9 cellular contexts compared by ENCODE assay signal in genomic region chr11:68750197-68750987, GRCh38. TPM values are rescaled to one million over a fixed set of nuclear protein-coding genes. Genes with fewer than 3 reads are reported as not detected.
DNase-seq lines count a peak whose midpoint lies in the region; ATAC-seq, FAIRE-seq and TF ChIP-seq lines count a peak whose summit lies in the region.
"Had no signal": no experiment of that assay in that cellular context is flagged by ENCODE, and none has a peak within 500 bp of the region (broad histone marks: within the 10 kb centered on the region; RNA-seq: fewer than 3 reads in every experiment).

No MANE protein-coding gene starts in this region.

- H3K9me1 ChIP-seq in endothelial cell of umbilical vein (replicated peaks; ENCODE audit: control insufficient read depth, extremely low read depth, insufficient read depth, low read length): no peaks in the 10 kb centered on the region

- FAIRE-seq in endothelial cell of umbilical vein (lab: Jason Lieb, UNC): no peak

- H3K27ac ChIP-seq in HL-60 (replicated peaks) (peak overlapping the region; percentile 55), VCaP (peak overlapping the region; percentile 82), endothelial cell of umbilical vein (ENCODE audit: insufficient read depth, low read depth, low read length) (no peak overlapping the region), psoas muscle (no peak overlapping the region)

- peak overlapping the region; percentile 39 for H3K4me3 ChIP-seq in HL-60 (replicated peaks; ENCODE audit: insufficient read depth, low read length)
- H3K4me3 ChIP-seq in endothelial cell of umbilical vein (replicated peaks in 1 of 3; ENCODE audit: insufficient read depth in 1 of 3, low read depth in 1 of 3, low read length in 3 of 3): no peak overlapping the region
- peak overlapping the region; percentile 4 for H3K4me3 ChIP-seq in psoas muscle

- no peaks in the 10 kb centered on the region for H3K27me3 ChIP-seq in HL-60 (ENCODE audit: insufficient read depth, poor library complexity, severe bottlenecking)
- no peaks in the 10 kb centered on the region for H3K27me3 ChIP-seq in endothelial cell of umbilical vein (ENCODE audit: control insufficient read depth in 2 of 2, insufficient read depth in 2 of 2, low read length in 2 of 2)
- H3K27me3 ChIP-seq in psoas muscle (ENCODE audit: insufficient read depth in 3 of 3, low read length in 2 of 3): peaks cover 0 to 29% (median 4%) of the 10 kb centered on the region in 3 donors

- dilution Hi-C loops in endothelial cell of umbilical vein (cut with MboI; ENCODE audit: extremely low pct_ligation_motif_present, low sequenced_read_pairs): no loop called here

- H4K20me1 ChIP-seq in endothelial cell of umbilical vein (replicated peaks; ENCODE audit: control insufficient read depth, extremely low read depth, insufficient read depth, low read length): no peaks in the 10 kb centered on the region

- DNase-seq in HL-60 (ENCODE audit: low read depth in 1 of 2, low spot score in 1 of 2) (no peak), endothelial cell of umbilical vein (ENCODE audit: low read depth, low spot score) (no peak), psoas muscle (peak; percentile 25 to 57), COLO668 (lab: John Stamatoyannopoulos, UW; ENCODE audit: unreplicated experiment) (no peak), NCI-H524 (lab: John Stamatoyannopoulos, UW) (no peak), NCI-H345 treated with DMSO at 0.1 percent for 48 hours (lab: John Stamatoyannopoulos, UW; ENCODE audit: unreplicated experiment) (no peak)

- peak overlapping the region; percentile 39 for H2AFZ ChIP-seq in endothelial cell of umbilical vein (ENCODE audit: low read depth, low read length)

- no TSS peak for BruUV-seq in endothelial cell of umbilical vein (replicated peaks; lab: Mats Ljungman, UMichigan)

- 18 to 23% (median 21%) methylated on average over 54 to 74 of the region's 74 CpGs for WGBS in psoas muscle, 3 donors

- ATAC-seq in psoas muscle: peak in 1 of 4 donors; percentile 21
- no peak for ATAC-seq in GM21619 (IDR thresholded peaks at IDR 0.05; ENCODE audit: unreplicated experiment)

- POLR2A ChIA-PET in endothelial cell of umbilical vein (lab: Charles Lee): interaction anchor here (0.6 kb wide), 1 partner anchor 28 kb away, joined by 3 read pairs; no protein-coding TSS in a partner anchor

- TF ChIP-seq POLR2A in endothelial cell of umbilical vein (IDR thresholded peaks at IDR 0.05; ENCODE audit: low read depth, low read length): no peak

- intact Hi-C loops in endothelial cell of umbilical vein (cut with micrococcal nuclease): no loop called here
- intact Hi-C loops in psoas muscle (cut with DNase I): no loop called here

- TF ChIP-seq CTCF in HL-60 (IDR thresholded peaks at IDR 0.05; ENCODE audit: insufficient read depth, low read length) (no peak), VCaP (conservative IDR thresholded peaks at IDR 0.05) (no peak), endothelial cell of umbilical vein (IDR thresholded peaks at IDR 0.05; ENCODE audit: extremely low read depth in 1 of 2, insufficient read depth in 1 of 2, low read depth in 1 of 2, low read length in 2 of 2) (no peak), psoas muscle (IDR thresholded peaks at IDR 0.05) (no peak)

- peak overlapping the region; percentile 64 for H3K4me2 ChIP-seq in endothelial cell of umbilical vein (ENCODE audit: insufficient read depth, low read length)

- no peaks in the 10 kb centered on the region for H3K79me2 ChIP-seq in endothelial cell of umbilical vein (ENCODE audit: control insufficient read depth, insufficient read depth, low read length)

- CTCF ChIA-PET in endothelial cell of umbilical vein (lab: Charles Lee): interaction anchor here (1.2 to 2.0 kb wide), 4 partner anchors 33 to 118 kb away, joined by 3 to 6 read pairs (median 4); no protein-coding TSS in a partner anchor

- H3K36me3 ChIP-seq in endothelial cell of umbilical vein (ENCODE audit: control insufficient read depth in 2 of 2, extremely low read depth in 1 of 2, insufficient read depth in 2 of 2, low read length in 2 of 2) (no peaks in the 10 kb centered on the region), psoas muscle (ENCODE audit: insufficient read depth in 1 of 2, low read depth in 1 of 2) (peaks cover 0 to 9% of the 10 kb centered on the region in 2 donors)

- no peak overlapping the region for H3K9ac ChIP-seq in endothelial cell of umbilical vein (replicated peaks; ENCODE audit: extremely low read depth, insufficient read depth, low read length)

- H3K4me1 ChIP-seq in endothelial cell of umbilical vein (ENCODE audit: control insufficient read depth, extremely low read depth, insufficient read depth, low read length) (peaks cover 21% of the 10 kb centered on the region), psoas muscle (no peaks in the 10 kb centered on the region)

- H3K9me3 ChIP-seq in endothelial cell of umbilical vein (replicated peaks; ENCODE audit: control insufficient read depth, insufficient read depth, low read length) (no peaks in the 10 kb centered on the region), psoas muscle (no peaks in the 10 kb centered on the region)

TF ChIP-seq in endothelial cell of umbilical vein, 7 proteins besides CTCF, POLR2A, EP300 and RAD21:
- TF ChIP-seq FOS (IDR thresholded peaks at IDR 0.05; ENCODE audit: borderline replicate concordance, insufficient read depth, low read length) (no peak), MAX (IDR thresholded peaks at IDR 0.05; ENCODE audit: insufficient read depth, insufficient read length) (no peak), JUN (IDR thresholded peaks at IDR 0.05; ENCODE audit: borderline replicate concordance, insufficient read depth, insufficient read length, low read depth) (no peak), POLR2AphosphoS5 (IDR thresholded peaks at IDR 0.05; ENCODE audit: insufficient read depth, low read depth, low read length) (no peak), MYC (IDR thresholded peaks at IDR 0.05; ENCODE audit: low read depth, low read length) (no peak), EZH2 (IDR thresholded peaks at IDR 0.05; ENCODE audit: borderline replicate concordance, low read depth, low read length, severe bottlenecking) (no peak), GATA2 (IDR thresholded peaks at IDR 0.05; ENCODE audit: insufficient read depth, insufficient read length, low read depth, low read length) (no peak)

RNA-seq across cellular contexts. Expression of gene TESMIN, which starts 0.9 kb away (rescaled TPM):
- total RNA-seq in endothelial cell of umbilical vein (3.1 and 6.1 TPM in 2 replicates), psoas muscle (under 1 TPM; 0.24 to 0.44 (median 0.37) TPM)
- polyA plus RNA-seq in endothelial cell of umbilical vein (1.7 and 1.8 TPM in 2 replicates), psoas muscle (under 1 TPM; 0.03 to 0.25 (median 0.07) TPM)
- polyA plus RNA-seq in endothelial cell of umbilical vein (2011; cell fraction: cytosol; rRNA removed): 2.0 and 2.4 TPM in 2 replicates
- polyA plus RNA-seq in endothelial cell of umbilical vein (2011; cell fraction: nucleus; rRNA removed): 3.5 and 4.8 TPM in 2 replicates
- 1.5 and 3.1 TPM in 2 replicates for polyA plus RNA-seq in endothelial cell of umbilical vein (2012)
- polyA minus RNA-seq in endothelial cell of umbilical vein: 1.1 and 1.2 TPM in 2 replicates
- 4.2 TPM for polyA minus RNA-seq in endothelial cell of umbilical vein (2011; cell fraction: cytosol; rRNA and poly(A)+ RNA removed)
- polyA minus RNA-seq in endothelial cell of umbilical vein (2011; cell fraction: nucleus; rRNA and poly(A)+ RNA removed): 1.2 and 1.6 TPM in 2 replicates
- total RNA-seq: skeletal muscle tissue had no signal

Comparison
In these comparisons a context has a peak if more than half of its experiments do, and no peak if none do; other contexts are left out.
1. DNase-seq: peak in psoas muscle (2 of 2); none in HL-60 (0 of 2), endothelial cell of umbilical vein (single experiment), COLO668 (single experiment), NCI-H524 (0 of 2) and NCI-H345 treated with DMSO at 0.1 percent for 48 hours (single experiment).
2. H3K27ac ChIP-seq: peak in HL-60 (single experiment) and VCaP (single experiment); none in endothelial cell of umbilical vein (single experiment) and psoas muscle (single experiment).
3. H3K4me3 ChIP-seq: peak in HL-60 (single experiment) and psoas muscle (single experiment); none in endothelial cell of umbilical vein (0 of 3).